24 cellular contexts compared by ENCODE assay signal in the genomic region with DNA sequence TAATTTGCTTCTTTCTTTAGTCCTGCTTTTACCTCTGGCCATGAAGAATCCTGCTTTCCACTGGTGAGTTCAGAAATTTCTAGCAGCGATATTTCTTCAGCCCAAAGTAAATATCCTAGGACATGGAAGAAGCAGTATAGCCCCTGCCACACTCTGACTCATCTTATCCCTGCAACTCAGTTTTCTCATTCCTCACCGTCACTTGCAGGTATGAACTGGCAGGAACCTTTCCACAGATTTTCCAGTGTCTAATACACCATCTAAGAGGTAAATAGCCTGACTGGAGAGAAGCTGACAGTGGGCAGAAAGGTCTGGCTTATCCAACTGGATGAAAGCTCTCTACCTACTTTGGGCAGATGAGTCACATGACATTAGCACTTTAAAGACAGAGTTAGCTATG.
"Had no signal": no experiment of that assay in that cellular context is flagged by ENCODE, and none has a peak within 500 bp of the region (broad histone marks: within the 10 kb centered on the region; RNA-seq: fewer than 3 reads in every experiment).

No MANE protein-coding gene starts in this region.

- H3K4me1 ChIP-seq: Peyer's patch had no signal

- H3K36me3 ChIP-seq: Peyer's patch had no signal

- DNase-seq: activated B cell treated with CpG ODN at 0.5 μM for 24 hours; activated CD4-positive, alpha-beta T cell treated with anti-CD3 and anti-CD28 coated beads for 1 hour; activated CD4-positive, alpha-beta T cell treated with anti-CD3 and anti-CD28 coated beads, Interleukin-2, amount 10 ng/mL, durations not matched to agents 24 days and 14 days; activated CD4-positive, alpha-beta T cell treated with anti-CD3 and anti-CD28 coated beads, Interleukin-2, amount 50 U/mL, for 48 hours; activated CD8-positive, alpha-beta memory T cell treated with anti-CD3 and anti-CD28 coated beads, Interleukin-2, amount 10 ng/mL, durations not matched to agents 7 days and 5 days; activated effector memory CD4-positive, alpha-beta T cell treated with Interleukin-2 at 50 U/mL for 16 hours; activated naive CD4-positive, alpha-beta T cell; activated T-cell treated with anti-CD3 and anti-CD28 coated beads, Interleukin-2, amount 50 U/mL, for 24 hours; aorta; Kasumi-1; KBM-7; NCI-H1092 treated with DMSO at 0.1 percent for 48 hours; NCI-H1417 treated with DMSO at 0.1 percent for 48 hours; NCI-H1694; NCI-H2029 treated with DMSO at 0.1 percent for 48 hours; NCI-H345; NCI-H510A; NCI-H526 treated with DMSO at 0.1 percent for 48 hours; NK-92 treated with Interleukin-12 subunit alpha and Interleukin-12 subunit beta, amount 100 ng/mL, for 24 hours; OCI-M1; Peyer's patch; SHP77 treated with DMSO at 0.1 percent for 48 hours; T-helper 17 cell; T-helper 9 cell had no signal

- H3K4me3 ChIP-seq: Peyer's patch had no signal

- H3K27me3 ChIP-seq: Peyer's patch had no signal

- H3K27ac ChIP-seq: Peyer's patch had no signal

- ATAC-seq: activated CD8-positive, alpha-beta memory T cell treated with anti-CD3 and anti-CD28 coated beads, Interleukin-2, amount 10 ng/mL, durations not matched to agents 7 days and 5 days; T-helper 17 cell had no signal

- H3K9me3 ChIP-seq: Peyer's patch had no signal
